ENCODE assay signal across 17 cellular contexts in the genomic region with DNA sequence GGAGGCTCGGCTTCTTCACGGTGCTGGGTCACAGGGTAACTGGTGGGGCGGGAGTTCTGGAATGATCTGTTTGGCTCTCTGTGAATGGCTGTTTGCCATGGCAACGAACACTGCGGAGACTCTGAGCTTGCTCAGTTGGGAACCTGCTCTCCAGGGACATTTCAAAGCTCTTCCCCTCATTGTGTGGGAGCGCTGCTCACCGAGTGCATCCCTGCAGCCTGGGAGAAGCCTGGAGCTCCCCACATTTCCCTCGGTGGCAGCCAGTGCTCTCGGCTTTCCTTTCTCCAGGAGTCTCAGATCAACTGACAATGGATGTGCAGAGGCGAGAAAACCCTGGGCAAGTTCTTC.
"Had no signal": no experiment of that assay in that cellular context is flagged by ENCODE, and none has a peak within 500 bp of the region (broad histone marks: within the 10 kb centered on the region; RNA-seq: fewer than 3 reads in every experiment).

No MANE protein-coding gene starts in this region.

- H3K4me3 ChIP-seq: esophagus muscularis mucosa, hepatocyte, ovary, psoas muscle, smooth muscle cell had no signal

- H3K4me1 ChIP-seq: esophagus muscularis mucosa, psoas muscle had no signal

- H3K36me3 ChIP-seq: esophagus muscularis mucosa, ovary had no signal

- H3K27ac ChIP-seq: esophagus muscularis mucosa, hepatocyte, ovary, psoas muscle had no signal

- DNase-seq: activated CD4-positive, alpha-beta memory T cell treated with anti-CD3 and anti-CD28 coated beads, Interleukin-2, amount 10 ng/mL, durations not matched to agents 7 days and 5 days; activated CD4-positive, alpha-beta T cell treated with anti-CD3 and anti-CD28 coated beads for 48 hours; activated CD4-positive, CD25-positive, alpha-beta regulatory T cell; activated naive CD4-positive, alpha-beta T cell; activated T-cell treated with anti-CD3 and anti-CD28 coated beads, Interleukin-2, amount 50 U/mL, for 1 hour; effector CD4-positive, alpha-beta T cell; left colon; midbrain; ovary; psoas muscle; stimulated activated CD4-positive, alpha-beta T cell treated with anti-CD3 and anti-CD28 coated beads, Interleukin-4, amount 100 ng/mL, for 1 hour; stimulated activated naive CD8-positive, alpha-beta T cell treated with anti-CD3 and anti-CD28 coated beads, Interleukin-15, amount 100 ng/mL, for 72 hours; T-helper 1 cell; T-helper 9 cell had no signal

- H3K9me3 ChIP-seq: esophagus muscularis mucosa, ovary, psoas muscle had no signal

- H3K27me3 ChIP-seq: esophagus muscularis mucosa, hepatocyte, ovary had no signal
